ENCODE assay signal across 34 cellular contexts in genomic region chr2:18230668-18231067, GRCh38.
"Had no signal": no experiment of that assay in that cellular context is flagged by ENCODE, and none has a peak within 500 bp of the region (broad histone marks: within the 10 kb centered on the region; RNA-seq: fewer than 3 reads in every experiment).

No MANE protein-coding gene starts in this region.

- DNase-seq: Karpas-422, Kasumi-1, MG63, MM.1S, MV-4-11, NCI-H1048, NCI-H1092, NCI-H1092 treated with DMSO at 0.1 percent for 48 hours, NCI-H1105, NCI-H1105 treated with DMSO at 0.1 percent for 48 hours, NCI-H1417, NCI-H1417 treated with DMSO at 0.1 percent for 48 hours, NCI-H1436, NCI-H1436 treated with DMSO at 0.1 percent for 48 hours, NCI-H146, NCI-H1694, NCI-H1694 treated with DMSO at 0.1 percent for 48 hours, NCI-H187, NCI-H187 treated with DMSO at 0.1 percent for 48 hours, NCI-H1930, NCI-H2029, NCI-H2029 treated with DMSO at 0.1 percent for 48 hours, NCI-H2081, NCI-H2081 treated with DMSO at 0.1 percent for 48 hours, NCI-H2107, NCI-H2171, NCI-H2171 treated with DMSO at 0.1 percent for 48 hours, NCI-H2227 treated with DMSO at 0.1 percent for 48 hours, NCI-H226, NCI-H345, NCI-H446, NCI-H446 treated with DMSO at 0.1 percent for 48 hours, NCI-H510A had no signal

- H3K27ac ChIP-seq: KMS-11 had no signal

- H3K9ac ChIP-seq: KMS-11 had no signal

- H3K36me3 ChIP-seq: MG63 had no signal

- H3K4me3 ChIP-seq: MG63 had no signal

- H3K4me2 ChIP-seq: KMS-11 had no signal
